Comparison of ENCODE assay signal across 20 cellular contexts in the genomic region with DNA sequence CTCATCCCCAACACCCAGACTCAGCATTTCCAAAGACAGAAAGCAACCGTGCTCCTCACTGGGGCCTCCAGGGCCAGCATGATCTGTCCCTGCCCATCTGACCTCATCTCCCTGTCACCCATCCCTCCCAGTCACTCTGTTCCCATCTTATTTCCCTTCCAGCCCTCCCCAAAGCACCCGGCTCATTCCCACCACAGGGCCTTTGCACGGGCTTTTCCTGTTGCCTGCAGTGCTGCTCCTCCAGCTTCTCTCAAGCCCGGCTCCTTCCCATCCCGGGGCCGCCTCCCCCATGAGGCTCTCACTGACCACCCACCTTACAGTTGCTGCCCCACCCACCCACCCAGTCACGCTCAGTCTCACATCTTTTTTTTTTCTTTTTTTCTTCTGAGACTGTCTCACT.
"Had no signal": no experiment of that assay in that cellular context is flagged by ENCODE, and none has a peak within 500 bp of the region (broad histone marks: within the 10 kb centered on the region; RNA-seq: fewer than 3 reads in every experiment).

No MANE protein-coding gene starts in this region.

- H3K9me3 ChIP-seq: tibial nerve, vagina had no signal

- H3K36me3 Mint-ChIP-seq: naive thymus-derived CD8-positive, alpha-beta T cell had no signal

- H3K4me3 Mint-ChIP-seq: activated CD4-positive, alpha-beta T cell treated with anti-CD3 and anti-CD28 coated beads, Interleukin-2, amount 10 ng/mL, durations not matched to agents 24 days and 14 days; activated CD8-positive, alpha-beta T cell treated with anti-CD3 and anti-CD28 coated beads for 36 hours; central memory CD8-positive, alpha-beta T cell; naive thymus-derived CD8-positive, alpha-beta T cell; T-helper 2 cell treated with Interferon-gamma antibody and Interleukin-4, amounts not matched to agents 5 μg/mL and 100 μg/mL, for 36 hours had no signal

- H3K4me3 ChIP-seq: coronary artery, tibial nerve, vagina had no signal

- H3K36me3 ChIP-seq: brain microvascular endothelial cell, tibial nerve, vagina had no signal

- DNase-seq: activated CD4-positive, alpha-beta T cell treated with anti-CD3 and anti-CD28 coated beads, Interleukin-2, amount 10 ng/mL, durations not matched to agents 24 days and 14 days; activated CD4-positive, CD25-positive, alpha-beta regulatory T cell; activated CD8-positive, alpha-beta T cell treated with anti-CD3 and anti-CD28 coated beads for 36 hours; activated naive CD4-positive, alpha-beta T cell treated with anti-CD3 and anti-CD28 coated beads, Interleukin-2, amount 50 U/mL, for 16 hours; activated T-cell treated with anti-CD3 and anti-CD28 coated beads, Interleukin-2, amount 50 U/mL, for 1 hour; brain microvascular endothelial cell; erythroblast; foreskin melanocyte; kidney glomerular epithelial cell; nucleus accumbens; retina; stimulated activated CD4-positive, alpha-beta T cell treated with anti-CD3 and anti-CD28 coated beads, Interleukin-2, amount 100 ng/mL, for 24 hours; stimulated activated naive CD8-positive, alpha-beta T cell treated with anti-CD3 and anti-CD28 coated beads, Interleukin-15, Interleukin-2, amounts not matched to agents 100 U/mL and 50 U/mL, for 24 hours; substantia nigra had no signal

- H3K27me3 ChIP-seq: brain microvascular endothelial cell, tibial nerve, vagina had no signal

- ATAC-seq: activated CD8-positive, alpha-beta T cell treated with anti-CD3 and anti-CD28 coated beads for 36 hours; naive thymus-derived CD8-positive, alpha-beta T cell; stimulated activated naive CD8-positive, alpha-beta T cell treated with anti-CD3 and anti-CD28 coated beads, Interleukin-15, Interleukin-2, amounts not matched to agents 100 U/mL and 50 U/mL, for 24 hours had no signal

- H3K27ac Mint-ChIP-seq: activated CD4-positive, alpha-beta T cell treated with anti-CD3 and anti-CD28 coated beads, Interleukin-2, amount 10 ng/mL, durations not matched to agents 24 days and 14 days; activated CD8-positive, alpha-beta T cell treated with anti-CD3 and anti-CD28 coated beads for 36 hours; T-helper 2 cell treated with Interferon-gamma antibody and Interleukin-4, amounts not matched to agents 5 μg/mL and 100 μg/mL, for 36 hours had no signal

- H3K27ac ChIP-seq: brain microvascular endothelial cell, coronary artery, tibial nerve, vagina had no signal

- H3K4me1 Mint-ChIP-seq: central memory CD8-positive, alpha-beta T cell had no signal

- H3K27me3 Mint-ChIP-seq: activated CD8-positive, alpha-beta T cell treated with anti-CD3 and anti-CD28 coated beads for 36 hours; central memory CD8-positive, alpha-beta T cell; naive thymus-derived CD8-positive, alpha-beta T cell had no signal

- H3K9me3 Mint-ChIP-seq: activated CD4-positive, alpha-beta T cell treated with anti-CD3 and anti-CD28 coated beads, Interleukin-2, amount 10 ng/mL, durations not matched to agents 24 days and 14 days; activated CD8-positive, alpha-beta T cell treated with anti-CD3 and anti-CD28 coated beads for 36 hours; central memory CD8-positive, alpha-beta T cell; naive thymus-derived CD8-positive, alpha-beta T cell; T-helper 2 cell treated with Interferon-gamma antibody and Interleukin-4, amounts not matched to agents 5 μg/mL and 100 μg/mL, for 36 hours had no signal
